Comparison of ENCODE assay signal across 29 cellular contexts in genomic region chr1:115295904-115296696, GRCh38. TPM values are rescaled to one million over a fixed set of nuclear protein-coding genes. Genes with fewer than 3 reads are reported as not detected.
"Had no signal": no experiment of that assay in that cellular context is flagged by ENCODE, and none has a peak within 500 bp of the region (broad histone marks: within the 10 kb centered on the region; RNA-seq: fewer than 3 reads in every experiment).

No MANE protein-coding gene starts in this region.

- H3K9me3 ChIP-seq: heart right ventricle, lower lobe of right lung, psoas muscle, sigmoid colon, stomach, tibial artery had no signal

- ATAC-seq: activated CD8-positive, alpha-beta T cell treated with anti-CD3 and anti-CD28 coated beads, Interleukin-2, amount 10 ng/mL, durations not matched to agents 7 days and 5 days; heart right ventricle; lower lobe of right lung; naive thymus-derived CD8-positive, alpha-beta T cell; psoas muscle; stimulated activated memory B cell treated with anti-CD40 and anti-IgM and Interleukin-4, amounts not matched to agents 10 μg/mL and 1 μg/mL and 100 μg/mL, for 72 hours had no signal

- H3K4me1 Mint-ChIP-seq: naive thymus-derived CD8-positive, alpha-beta T cell; stimulated activated memory B cell treated with anti-CD40 and anti-IgM and Interleukin-4, amounts not matched to agents 10 μg/mL and 1 μg/mL and 100 μg/mL, for 72 hours had no signal

- H3K9ac ChIP-seq: parathyroid adenoma had no signal

- H3K36me3 ChIP-seq: brain microvascular endothelial cell, heart right ventricle, lower lobe of right lung, sigmoid colon, stomach, tibial artery had no signal

- H3K4me1 ChIP-seq: lower lobe of right lung, parathyroid adenoma, psoas muscle, sigmoid colon, stomach had no signal

- H3K27ac ChIP-seq: brain microvascular endothelial cell, coronary artery, dorsolateral prefrontal cortex, heart right ventricle, lower lobe of right lung, parathyroid adenoma, psoas muscle, sigmoid colon, stomach had no signal

- H3K4me3 Mint-ChIP-seq: activated CD4-positive, alpha-beta T cell treated with anti-CD3 and anti-CD28 coated beads for 36 hours; activated CD8-positive, alpha-beta T cell treated with anti-CD3 and anti-CD28 coated beads, Interleukin-2, amount 10 ng/mL, durations not matched to agents 7 days and 5 days; activated naive CD8-positive, alpha-beta T cell; activated T-cell treated with anti-CD3 and anti-CD28 coated beads, Interleukin-2, amount 50 U/mL, for 72 hours; naive thymus-derived CD8-positive, alpha-beta T cell; neural crest cell; stimulated activated memory B cell treated with anti-CD40 and anti-IgM and Interleukin-4, amounts not matched to agents 10 μg/mL and 1 μg/mL and 100 μg/mL, for 72 hours had no signal

- H3K9me3 Mint-ChIP-seq: activated T-cell treated with anti-CD3 and anti-CD28 coated beads, Interleukin-2, amount 50 U/mL, for 72 hours; naive thymus-derived CD8-positive, alpha-beta T cell; stimulated activated memory B cell treated with anti-CD40 and anti-IgM and Interleukin-4, amounts not matched to agents 10 μg/mL and 1 μg/mL and 100 μg/mL, for 72 hours had no signal

- H3K36me3 Mint-ChIP-seq: activated naive CD8-positive, alpha-beta T cell; naive thymus-derived CD8-positive, alpha-beta T cell; stimulated activated memory B cell treated with anti-CD40 and anti-IgM and Interleukin-4, amounts not matched to agents 10 μg/mL and 1 μg/mL and 100 μg/mL, for 72 hours had no signal

- H2AFZ ChIP-seq: parathyroid adenoma had no signal

- DNase-seq: activated CD4-positive, alpha-beta T cell treated with anti-CD3 and anti-CD28 coated beads for 36 hours; activated CD4-positive, CD25-positive, alpha-beta regulatory T cell; activated CD8-positive, alpha-beta T cell treated with anti-CD3 and anti-CD28 coated beads, Interleukin-2, amount 10 ng/mL, durations not matched to agents 7 days and 5 days; activated naive CD4-positive, alpha-beta T cell treated with Interleukin-2 at 50 U/mL for 16 hours; activated T-cell treated with anti-CD3 and anti-CD28 coated beads for 4 hours; activated T-cell treated with anti-CD3 and anti-CD28 coated beads, Interleukin-2, amount 50 U/mL, for 72 hours; anterior cingulate cortex; brain microvascular endothelial cell; dorsolateral prefrontal cortex; foreskin melanocyte; heart right ventricle; lower lobe of right lung; mesenchymal stem cell; naive thymus-derived CD8-positive, alpha-beta T cell; nucleus accumbens; psoas muscle; sigmoid colon; small intestine; stimulated activated CD4-positive, alpha-beta T cell treated with anti-CD3 and anti-CD28 coated beads, Interleukin-4, amount 100 ng/mL, for 4 hours; stimulated activated CD8-positive, alpha-beta memory T cell treated with anti-CD3 and anti-CD28 coated beads, Interleukin-4, amount 100 ng/mL, for 48 hours; stomach; tibial artery had no signal

- H3K27me3 ChIP-seq: brain microvascular endothelial cell, heart right ventricle, sigmoid colon, stomach, tibial artery had no signal

- H3K27ac Mint-ChIP-seq: activated CD4-positive, alpha-beta T cell treated with anti-CD3 and anti-CD28 coated beads for 36 hours; activated CD8-positive, alpha-beta T cell treated with anti-CD3 and anti-CD28 coated beads, Interleukin-2, amount 10 ng/mL, durations not matched to agents 7 days and 5 days; activated naive CD8-positive, alpha-beta T cell; activated T-cell treated with anti-CD3 and anti-CD28 coated beads, Interleukin-2, amount 50 U/mL, for 72 hours; stimulated activated memory B cell treated with anti-CD40 and anti-IgM and Interleukin-4, amounts not matched to agents 10 μg/mL and 1 μg/mL and 100 μg/mL, for 72 hours had no signal

- H3K4me3 ChIP-seq: coronary artery, dorsolateral prefrontal cortex, heart right ventricle, lower lobe of right lung, psoas muscle, sigmoid colon, stomach, tibial artery had no signal

RNA-seq across cellular contexts. Expression of gene NGF, which starts 41.9 kb away (rescaled TPM):
- total RNA-seq: activated CD4-positive, alpha-beta T cell treated with anti-CD3 and anti-CD28 coated beads for 36 hours; activated CD8-positive, alpha-beta T cell treated with anti-CD3 and anti-CD28 coated beads, Interleukin-2, amount 10 ng/mL, durations not matched to agents 7 days and 5 days; activated T-cell treated with anti-CD3 and anti-CD28 coated beads, Interleukin-2, amount 50 U/mL, for 72 hours; endothelial cell of umbilical vein; naive thymus-derived CD8-positive, alpha-beta T cell; neural crest cell; T-helper 2 cell treated with Interferon-gamma antibody and Interleukin-4, amounts not matched to agents 100 ng/mL and 5 ng/mL, for 36 hours had no signal
- polyA plus RNA-seq: endothelial cell of umbilical vein; naive thymus-derived CD8-positive, alpha-beta T cell had no signal
